In genomic region chr9:128127568-128127989, GRCh38 we compare ENCODE assay signal across 8 cellular contexts. TPM values are rescaled to one million over a fixed set of nuclear protein-coding genes. Genes with fewer than 3 reads are reported as not detected.
A peak's percentile ranks its signal among the peaks of the same experiment; 100 is the strongest.
DNase-seq lines count a peak whose midpoint lies in the region; ATAC-seq, FAIRE-seq and TF ChIP-seq lines count a peak whose summit lies in the region.

TSS of gene PTGES2 (minus strand) at chr9:128127729. CDS start at chr9:128127717, 12 bp downstream.

- DNase-seq in AML-193 (lab: John Stamatoyannopoulos, UW) (peak; percentile 57 to 68), NCI-H748 treated with DMSO at 0.1 percent for 48 hours (lab: John Stamatoyannopoulos, UW) (peak; percentile 53), H1 (ENCODE audit: low read depth in 1 of 2, low spot score in 2 of 2) (peak in 1 of 2 experiments; percentile 80), mesenchymal stem cell (peak; percentile 91)
- DNase-seq in stimulated activated CD8-positive, alpha-beta memory T cell treated with anti-CD3 and anti-CD28 coated beads, Interleukin-12 subunit alpha, Interleukin-12 subunit beta, amount 100 ng/mL, for 24 hours (ENCODE audit: extremely low read depth) = peak; percentile 51

- peaks cover 0 to 8% (median 7%) of the 10 kb centered on the region in 4 experiments; a peak in 5 of 7 replicates for H3K27me3 ChIP-seq in H1 (replicated peaks in 1 of 4; ENCODE audit: control insufficient read depth in 3 of 4, extremely low read depth in 1 of 4, insufficient read depth in 3 of 4, low read length in 3 of 4)
- no peaks in the 10 kb centered on the region for H3K27me3 ChIP-seq in mesenchymal stem cell (ENCODE audit: control insufficient read depth in 1 of 2, insufficient read depth in 1 of 2, low read length in 2 of 2)

- H2BK120ac ChIP-seq in H1 (replicated peaks; ENCODE audit: low read depth, low read length) (peak within 1 kb of the TSS; percentile 90), mesenchymal stem cell (ENCODE audit: low read depth, low read length) (peak within 1 kb of the TSS; percentile 95)

- POLR2A ChIA-PET in activated CD8-positive, alpha-beta memory T cell treated with anti-CD3 and anti-CD28 coated beads for 36 hours (lab: Charles Lee) = no interaction called here
- POLR2A ChIA-PET in H1 (lab: Charles Lee; ENCODE audit: partially characterized antibody) = interaction anchor here (0.5 to 4.2 kb wide), 4 partner anchors 13 to 471 kb away, joined by 3 to 21 read pairs (median 8); partner anchors contain the start of gene BBLN

- peak within 1 kb of the TSS; percentile 98 for H3K18ac ChIP-seq in H1 (ENCODE audit: extremely low read depth, low read length)
- H3K18ac ChIP-seq in mesenchymal stem cell (ENCODE audit: low read depth in 1 of 2, low read length in 2 of 2) = peak within 1 kb of the TSS; percentile 98

- H3K14ac ChIP-seq in H1 (ENCODE audit: insufficient read length) (no peak within 1 kb of the TSS), mesenchymal stem cell (ENCODE audit: low read length in 2 of 2) (peak within 1 kb of the TSS; percentile 81 to 91)

- H2BK15ac ChIP-seq in H1 (ENCODE audit: low read length) (0 out of 2 replicates have a peak within 1 kb of the TSS, but pooled peaks have one; percentile 92), mesenchymal stem cell (ENCODE audit: low read depth, poor library complexity, severe bottlenecking) (peak within 1 kb of the TSS; percentile 97)

- H3K23ac ChIP-seq in H1 (ENCODE audit: insufficient read length) (no peak within 1 kb of the TSS), mesenchymal stem cell (ENCODE audit: low read length in 2 of 2) (peak within 1 kb of the TSS in 1 of 2 experiments; percentile 95)

- peak within 1 kb of the TSS; percentile 86 to 96 (median 89) for H3K4me3 ChIP-seq in H1 (ENCODE audit: extremely low read depth in 1 of 4, insufficient read depth in 2 of 4, low read depth in 3 of 4, low read length in 4 of 4)
- H3K4me3 ChIP-seq in mesenchymal stem cell (ENCODE audit: insufficient read depth in 1 of 2, low read depth in 1 of 2, low read length in 2 of 2) = peak within 1 kb of the TSS; percentile 87 to 96

- WGBS in H1 (ENCODE audit: extremely low coverage in 1 of 2, insufficient coverage in 1 of 2, insufficient read length in 1 of 2, insufficient replicate concordance in 2 of 2, low coverage in 1 of 2, low lambda C conversion rate in 2 of 2, missing lambda C conversion rate in 1 of 2), 2 experiments = 2% methylated on average over 32 of the region's 56 CpGs; no CpG with 5 or more reads in 1 of the 2 experiments
- under 1% methylated on average over 56 of the region's 56 CpGs for WGBS in mesenchymal stem cell

- H4K8ac ChIP-seq in H1 (ENCODE audit: extremely low read depth, insufficient read depth, low read length) (peak within 1 kb of the TSS; percentile 99), mesenchymal stem cell (ENCODE audit: low read length) (peak within 1 kb of the TSS; percentile 94)

- no peak for TF ChIP-seq EP300 in H1 (IDR thresholded peaks at IDR 0.05; ENCODE audit: borderline replicate concordance in 1 of 2, low read depth in 2 of 2, low read length in 2 of 2)

- peak within 1 kb of the TSS; percentile 82 to 91 for H3K4me2 ChIP-seq in H1 (ENCODE audit: insufficient read depth in 1 of 2, low read depth in 2 of 2, low read length in 2 of 2)
- H3K4me2 ChIP-seq in mesenchymal stem cell (ENCODE audit: low read length, poor library complexity, severe bottlenecking) = peak within 1 kb of the TSS; percentile 73

- H4K91ac ChIP-seq in H1 (replicated peaks; ENCODE audit: insufficient read length, low read length) (peak within 1 kb of the TSS; percentile 97), mesenchymal stem cell (ENCODE audit: low read length) (peak within 1 kb of the TSS; percentile 95)

- peak within 1 kb of the TSS; percentile 85 for H3K4ac ChIP-seq in H1 (replicated peaks; ENCODE audit: insufficient read length, low read depth, low read length)
- peak within 1 kb of the TSS; percentile 81 to 90 for H3K4ac ChIP-seq in mesenchymal stem cell (ENCODE audit: low read depth in 1 of 2, low read length in 2 of 2)

- H2BK5ac ChIP-seq in H1 (ENCODE audit: low read depth, low read length) (peak within 1 kb of the TSS; percentile 88), mesenchymal stem cell (ENCODE audit: low read depth, low read length, poor library complexity, severe bottlenecking) (peak within 1 kb of the TSS; percentile 94)

- no peak for TF ChIP-seq RAD21 in H1 (IDR thresholded peaks at IDR 0.05 in 1 of 2, conservative IDR thresholded peaks at IDR 0.05 in 1 of 2; ENCODE audit: low read depth in 2 of 2, low read length in 2 of 2)

- no peak within 1 kb of the TSS for H2AK5ac ChIP-seq in H1 (ENCODE audit: low read depth, low read length)
- no peak within 1 kb of the TSS for H2AK5ac ChIP-seq in mesenchymal stem cell (ENCODE audit: low read length, severe bottlenecking)

- H2AFZ ChIP-seq in H1 (ENCODE audit: low read length) (peak within 1 kb of the TSS; percentile 79; the same call in 1 of the 2 replicates), mesenchymal stem cell (ENCODE audit: low read depth, low read length) (peak within 1 kb of the TSS; percentile 91)

- H3K9ac ChIP-seq in H1 (replicated peaks in 1 of 4; ENCODE audit: extremely low read depth in 1 of 4, low read depth in 3 of 4, low read length in 3 of 4) (peak within 1 kb of the TSS; percentile 69 to 85 (median 80)), mesenchymal stem cell (ENCODE audit: low read length) (peak within 1 kb of the TSS; percentile 95)

- H3K4me1 ChIP-seq in H1 (replicated peaks in 1 of 4; ENCODE audit: control insufficient read depth in 3 of 4, insufficient read depth in 4 of 4, low read length in 3 of 4) = peaks cover 0 to 6% (median 3%) of the 10 kb centered on the region in 4 experiments; a peak in 4 of 7 replicates
- H3K4me1 ChIP-seq in mesenchymal stem cell (ENCODE audit: control insufficient read depth, insufficient read depth, low read depth, low read length) = peaks cover 38% of the 10 kb centered on the region

- peaks cover 0 to 20% of the 10 kb centered on the region in 2 experiments; a peak in 1 of 4 replicates for H3K79me2 ChIP-seq in H1 (ENCODE audit: control insufficient read depth in 1 of 2, insufficient read depth in 2 of 2, low read length in 2 of 2)

- TF ChIP-seq CTCF in H1 (IDR thresholded peaks at IDR 0.05; ENCODE audit: control extremely low read depth in 1 of 3, insufficient read depth in 1 of 3, low read depth in 1 of 3, low read length in 3 of 3) = no peak

- H2BK20ac ChIP-seq in H1 (ENCODE audit: low read length) = no peak within 1 kb of the TSS

- H3K79me1 ChIP-seq in H1 (ENCODE audit: low read depth, low read length) = peaks cover 4% of the 10 kb centered on the region; the same call in 1 of the 2 replicates
- H3K79me1 ChIP-seq in mesenchymal stem cell (replicated peaks; ENCODE audit: low read length, poor library complexity, severe bottlenecking) = peaks cover 20% of the 10 kb centered on the region

- CTCF ChIA-PET in activated CD8-positive, alpha-beta memory T cell treated with anti-CD3 and anti-CD28 coated beads for 36 hours (lab: Charles Lee) = interaction anchor here (1.5 kb wide), 1 partner anchor 93 kb away, joined by 4 read pairs; no protein-coding TSS in a partner anchor
- CTCF ChIA-PET in H1 (lab: Charles Lee; ENCODE audit: partially characterized antibody) = interaction anchor here (2.2 to 9.9 kb wide), 3 partner anchors 10 to 24 kb away, joined by 11 to 74 read pairs (median 18); partner anchors contain the start of gene LCN2

- TF ChIP-seq POLR2A in H1 (IDR thresholded peaks at IDR 0.05; ENCODE audit: control extremely low read depth in 1 of 2, low read depth in 2 of 2, low read length in 2 of 2) = 0 out of 3 replicates have a peak, but pooled peaks of 1 of the 2 experiments have one; percentile 48

- ATAC-seq in GM18909 (IDR thresholded peaks at IDR 0.05; ENCODE audit: poor library complexity, unreplicated experiment) = peak; percentile 67
- ATAC-seq in HG03196 (IDR thresholded peaks at IDR 0.05; ENCODE audit: unreplicated experiment) = peak; percentile 73

- peak within 1 kb of the TSS; percentile 96 for H4K5ac ChIP-seq in H1 (ENCODE audit: insufficient read length, low read depth, low read length)

- H3K23me2 ChIP-seq in H1 (ENCODE audit: low read depth, low read length) = peaks cover 6% of the 10 kb centered on the region; the same call in 1 of the 2 replicates

- H3K36me3 ChIP-seq in H1 (ENCODE audit: control insufficient read depth in 2 of 4, insufficient read depth in 4 of 4, low read length in 3 of 4) = peaks cover 2 to 12% (median 7%) of the 10 kb centered on the region in 4 experiments; a peak in 4 of 8 replicates
- H3K36me3 ChIP-seq in mesenchymal stem cell (ENCODE audit: control insufficient read depth in 1 of 2, insufficient read depth in 2 of 2, low read depth in 1 of 2, low read length in 2 of 2) = peaks cover 19 to 29% of the 10 kb centered on the region in 2 experiments

- H3K27ac ChIP-seq in H1 (ENCODE audit: low read depth, low read length) = peak within 1 kb of the TSS; percentile 95
- peak within 1 kb of the TSS; percentile 93 for H3K27ac ChIP-seq in mesenchymal stem cell (ENCODE audit: low read length, poor library complexity, severe bottlenecking)

- peaks cover 0 to 4% of the 10 kb centered on the region in 2 experiments; a peak in 1 of 4 replicates for H3K9me3 ChIP-seq in H1 (ENCODE audit: insufficient read depth in 2 of 2, low read depth in 1 of 2, low read length in 1 of 2)
- H3K9me3 ChIP-seq in mesenchymal stem cell (ENCODE audit: control insufficient read depth, low read length) = no peaks in the 10 kb centered on the region

- FAIRE-seq in H1 (lab: Jason Lieb, UNC) = no peak

- H3K56ac ChIP-seq in H1 (replicated peaks; ENCODE audit: insufficient read length, low read depth, low read length) = peak within 1 kb of the TSS; percentile 97

- H2BK12ac ChIP-seq in H1 (ENCODE audit: low read depth, low read length) = no peak within 1 kb of the TSS; the same call in 1 of the 2 replicates
- H2BK12ac ChIP-seq in mesenchymal stem cell (ENCODE audit: low read length in 2 of 2) = peak within 1 kb of the TSS; percentile 76 to 92

- peaks cover 0 to 13% of the 10 kb centered on the region in 2 experiments for H4K20me1 ChIP-seq in H1 (replicated peaks in 1 of 2; ENCODE audit: control insufficient read depth in 1 of 2, insufficient read depth in 2 of 2, low read length in 2 of 2)

TF ChIP-seq in H1, 55 proteins besides CTCF, POLR2A, EP300 and RAD21 (continues in another document):
- TF ChIP-seq EGR1 (IDR thresholded peaks at IDR 0.05; ENCODE audit: borderline replicate concordance, low read depth, low read length) = peak; percentile 5; the same call in 1 of the 2 replicates

RNA-seq across cellular contexts. Expression of gene PTGES2, which starts in this region (rescaled TPM):
- 10 to 100 TPM; 68.3 to 68.6 TPM for total RNA-seq in activated CD8-positive, alpha-beta memory T cell treated with anti-CD3 and anti-CD28 coated beads for 36 hours
- 76.9 and 81.2 TPM in 2 replicates for total RNA-seq in H1 (2021; fragmentation: NEBNext Ultra II Directional; extraction: Animal tissue kit (Norgen Biotek cat#: 25700))
- polyA plus RNA-seq in H1 (2011; rRNA removed) = 80.7 and 119 TPM in 2 replicates
- 104 TPM for polyA plus RNA-seq in H1 (2011; cell fraction: cytosol; rRNA removed)
- polyA plus RNA-seq in H1 (2011; cell fraction: nucleus; rRNA removed) = 242 TPM
- polyA plus RNA-seq in H1 (2012, experiment 1 of 2) = 50.2 to 79.0 TPM (median 72.3 TPM) in 4 replicates
- polyA plus RNA-seq in H1 (2012, experiment 2 of 2) = 60.0 TPM
- polyA plus RNA-seq in H1 (2013, experiment 1 of 2) = 52.2 TPM
- 49.8 TPM for polyA plus RNA-seq in H1 (2013, experiment 2 of 2)
- 61.8 and 72.7 TPM in 2 replicates for polyA minus RNA-seq in H1 (2011; rRNA and poly(A)+ RNA removed)
- 58.8 TPM for polyA minus RNA-seq in H1 (2011; cell fraction: cytosol; rRNA and poly(A)+ RNA removed)
- 65.8 TPM for polyA minus RNA-seq in H1 (2011; cell fraction: nucleus; rRNA and poly(A)+ RNA removed)
- polyA plus RNA-seq in mesenchymal stem cell (2013, experiment 1 of 2) = 31.2 TPM
- polyA plus RNA-seq in mesenchymal stem cell (2013, experiment 2 of 2) = 28.6 TPM
